In the genomic region with DNA sequence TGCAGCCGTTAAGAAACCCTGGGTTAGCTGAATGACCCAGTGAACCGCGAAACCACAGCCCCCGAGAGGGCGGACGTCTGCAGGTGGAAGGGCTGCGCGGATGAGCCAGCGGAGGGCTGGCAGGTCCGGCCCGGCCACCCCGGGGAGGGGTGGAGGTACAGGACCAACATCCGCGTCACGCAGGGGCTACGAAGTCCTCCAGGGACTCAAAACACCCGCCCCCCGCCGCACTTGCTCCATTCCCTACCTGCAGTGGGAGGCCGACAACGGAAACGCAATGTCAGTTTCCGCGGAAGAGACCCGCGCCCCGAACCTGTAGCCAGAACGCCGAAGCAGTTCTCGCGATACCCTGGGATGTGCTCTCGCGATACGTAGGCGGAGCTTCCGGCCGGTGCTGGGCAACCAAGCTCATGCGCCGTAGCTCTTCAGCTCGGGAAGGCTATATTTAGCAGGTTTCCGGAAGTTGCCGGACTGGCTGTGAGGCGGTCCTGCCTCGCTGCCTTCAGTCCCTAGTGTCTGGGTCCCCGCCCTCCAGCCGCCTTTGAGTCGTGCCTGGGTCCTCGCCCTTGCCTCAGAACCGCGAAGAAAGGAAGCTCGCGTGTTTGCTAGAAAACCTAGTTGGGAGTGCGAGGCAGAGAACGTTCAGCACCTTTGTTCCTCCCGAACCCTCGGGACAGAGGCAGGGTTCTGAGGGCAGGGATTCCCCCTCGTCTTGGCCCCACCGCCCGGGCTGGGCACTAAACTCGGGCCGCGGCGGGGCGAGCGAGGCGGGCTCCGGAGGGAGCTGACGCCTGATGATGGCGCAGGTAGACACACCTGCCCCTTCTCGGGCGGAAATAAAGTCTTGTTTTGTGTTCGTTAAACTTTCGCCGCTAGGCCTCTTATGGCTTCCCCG, we compare ENCODE assay signal across 1 cellular context.
TF ChIP-seq lines count a peak whose summit lies in the region.

A gene with protein sequence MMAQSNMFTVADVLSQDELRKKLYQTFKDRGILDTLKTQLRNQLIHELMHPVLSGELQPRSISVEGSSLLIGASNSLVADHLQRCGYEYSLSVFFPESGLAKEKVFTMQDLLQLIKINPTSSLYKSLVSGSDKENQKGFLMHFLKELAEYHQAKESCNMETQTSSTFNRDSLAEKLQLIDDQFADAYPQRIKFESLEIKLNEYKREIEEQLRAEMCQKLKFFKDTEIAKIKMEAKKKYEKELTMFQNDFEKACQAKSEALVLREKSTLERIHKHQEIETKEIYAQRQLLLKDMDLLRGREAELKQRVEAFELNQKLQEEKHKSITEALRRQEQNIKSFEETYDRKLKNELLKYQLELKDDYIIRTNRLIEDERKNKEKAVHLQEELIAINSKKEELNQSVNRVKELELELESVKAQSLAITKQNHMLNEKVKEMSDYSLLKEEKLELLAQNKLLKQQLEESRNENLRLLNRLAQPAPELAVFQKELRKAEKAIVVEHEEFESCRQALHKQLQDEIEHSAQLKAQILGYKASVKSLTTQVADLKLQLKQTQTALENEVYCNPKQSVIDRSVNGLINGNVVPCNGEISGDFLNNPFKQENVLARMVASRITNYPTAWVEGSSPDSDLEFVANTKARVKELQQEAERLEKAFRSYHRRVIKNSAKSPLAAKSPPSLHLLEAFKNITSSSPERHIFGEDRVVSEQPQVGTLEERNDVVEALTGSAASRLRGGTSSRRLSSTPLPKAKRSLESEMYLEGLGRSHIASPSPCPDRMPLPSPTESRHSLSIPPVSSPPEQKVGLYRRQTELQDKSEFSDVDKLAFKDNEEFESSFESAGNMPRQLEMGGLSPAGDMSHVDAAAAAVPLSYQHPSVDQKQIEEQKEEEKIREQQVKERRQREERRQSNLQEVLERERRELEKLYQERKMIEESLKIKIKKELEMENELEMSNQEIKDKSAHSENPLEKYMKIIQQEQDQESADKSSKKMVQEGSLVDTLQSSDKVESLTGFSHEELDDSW (plus strand): TSS at position 471 of the 895 bp plus-strand sequence. CDS start 324 bp downstream, at position 795.
Gene TRAPPC2, minus strand, starts transcription at position 343 of the 895 bp plus-strand sequence. CDS start 14,657 bp downstream, outside the sequence.

TF ChIP-seq in GM12878, 131 proteins besides CTCF, POLR2A, EP300 and RAD21 (continued from another document and continues in another):
- peak; percentile 98 for TF ChIP-seq RCOR1 (conservative IDR thresholded peaks at IDR 0.05; ENCODE audit: low read depth, low read length)
- TF ChIP-seq, protein P1, sequence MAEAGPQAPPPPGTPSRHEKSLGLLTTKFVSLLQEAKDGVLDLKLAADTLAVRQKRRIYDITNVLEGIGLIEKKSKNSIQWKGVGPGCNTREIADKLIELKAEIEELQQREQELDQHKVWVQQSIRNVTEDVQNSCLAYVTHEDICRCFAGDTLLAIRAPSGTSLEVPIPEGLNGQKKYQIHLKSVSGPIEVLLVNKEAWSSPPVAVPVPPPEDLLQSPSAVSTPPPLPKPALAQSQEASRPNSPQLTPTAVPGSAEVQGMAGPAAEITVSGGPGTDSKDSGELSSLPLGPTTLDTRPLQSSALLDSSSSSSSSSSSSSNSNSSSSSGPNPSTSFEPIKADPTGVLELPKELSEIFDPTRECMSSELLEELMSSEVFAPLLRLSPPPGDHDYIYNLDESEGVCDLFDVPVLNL (IDR thresholded peaks at IDR 0.05; ENCODE audit: low read depth, low read length) = 0 out of 2 replicates have a peak, but pooled peaks have one; percentile 58
- 0 out of 2 replicates have a peak, but pooled peaks have one; percentile 33 for TF ChIP-seq ZNF592 (IDR thresholded peaks at IDR 0.05)
- peak; percentile 86; the same call in 1 of the 2 replicates for TF ChIP-seq ZNF217 (IDR thresholded peaks at IDR 0.05)
- 0 out of 2 replicates have a peak, but pooled peaks have one; percentile 12 for TF ChIP-seq SIN3A (IDR thresholded peaks at IDR 0.05; ENCODE audit: low read depth, low read length)
- TF ChIP-seq HDGF (IDR thresholded peaks at IDR 0.05) = peak; percentile 76; the same call in 1 of the 2 replicates
- TF ChIP-seq RELA (IDR thresholded peaks at IDR 0.05; ENCODE audit: borderline replicate concordance, partially characterized antibody) = no peak
- peak; percentile 85 for TF ChIP-seq MEF2A (IDR thresholded peaks at IDR 0.05; ENCODE audit: insufficient read depth, low read depth, low read length)
- peak; percentile 16; the same call in 1 of the 2 replicates for TF ChIP-seq MAX (IDR thresholded peaks at IDR 0.05; ENCODE audit: low read depth, low read length)
- TF ChIP-seq CEBPB (IDR thresholded peaks at IDR 0.05; ENCODE audit: borderline replicate concordance in 1 of 2, low read depth in 2 of 2, low read length in 2 of 2) = no peak
- TF ChIP-seq CREB1 (IDR thresholded peaks at IDR 0.05; ENCODE audit: low read depth) = peak; percentile 61; the same call in 1 of the 2 replicates
- no peak for TF ChIP-seq MTA3 (IDR thresholded peaks at IDR 0.05; ENCODE audit: borderline replicate concordance, low read length)
- TF ChIP-seq NRF1 (conservative IDR thresholded peaks at IDR 0.05; ENCODE audit: low read depth, low read length) = peak; percentile 39
- peak; percentile 92 for TF ChIP-seq RUNX3 (IDR thresholded peaks at IDR 0.05; ENCODE audit: low read length)
- peak; percentile 82 for TF ChIP-seq DPF2 (IDR thresholded peaks at IDR 0.05)
- peak; percentile 88 for TF ChIP-seq MEF2B (IDR thresholded peaks at IDR 0.05; ENCODE audit: partially characterized antibody, poor library complexity, severe bottlenecking)
- TF ChIP-seq ZNF622 (IDR thresholded peaks at IDR 0.05) = no peak
- TF ChIP-seq BHLHE40 (IDR thresholded peaks at IDR 0.05; ENCODE audit: borderline replicate concordance in 1 of 2, low read depth in 2 of 2, low read length in 1 of 2) = peak; percentile 64 to 76; a peak in 3 of 4 replicates
- peak; percentile 15 for TF ChIP-seq SMAD1 (IDR thresholded peaks at IDR 0.05; ENCODE audit: low read depth, partially characterized antibody)
- TF ChIP-seq, protein P2, sequence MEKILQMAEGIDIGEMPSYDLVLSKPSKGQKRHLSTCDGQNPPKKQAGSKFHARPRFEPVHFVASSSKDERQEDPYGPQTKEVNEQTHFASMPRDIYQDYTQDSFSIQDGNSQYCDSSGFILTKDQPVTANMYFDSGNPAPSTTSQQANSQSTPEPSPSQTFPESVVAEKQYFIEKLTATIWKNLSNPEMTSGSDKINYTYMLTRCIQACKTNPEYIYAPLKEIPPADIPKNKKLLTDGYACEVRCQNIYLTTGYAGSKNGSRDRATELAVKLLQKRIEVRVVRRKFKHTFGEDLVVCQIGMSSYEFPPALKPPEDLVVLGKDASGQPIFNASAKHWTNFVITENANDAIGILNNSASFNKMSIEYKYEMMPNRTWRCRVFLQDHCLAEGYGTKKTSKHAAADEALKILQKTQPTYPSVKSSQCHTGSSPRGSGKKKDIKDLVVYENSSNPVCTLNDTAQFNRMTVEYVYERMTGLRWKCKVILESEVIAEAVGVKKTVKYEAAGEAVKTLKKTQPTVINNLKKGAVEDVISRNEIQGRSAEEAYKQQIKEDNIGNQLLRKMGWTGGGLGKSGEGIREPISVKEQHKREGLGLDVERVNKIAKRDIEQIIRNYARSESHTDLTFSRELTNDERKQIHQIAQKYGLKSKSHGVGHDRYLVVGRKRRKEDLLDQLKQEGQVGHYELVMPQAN (conservative IDR thresholded peaks at IDR 0.05) = peak; percentile 60
- peak; percentile 19; the same call in 1 of the 2 replicates for TF ChIP-seq CREM (IDR thresholded peaks at IDR 0.05; ENCODE audit: low read depth)
- 0 out of 2 replicates have a peak, but pooled peaks have one; percentile 40 for TF ChIP-seq ATF2 (IDR thresholded peaks at IDR 0.05; ENCODE audit: low read length)
- 0 out of 2 replicates have a peak, but pooled peaks have one; percentile 32 for TF ChIP-seq RFX5 (IDR thresholded peaks at IDR 0.05; ENCODE audit: low read depth, low read length)
- no peak; the same call in 1 of the 2 replicates for TF ChIP-seq RB1 (IDR thresholded peaks at IDR 0.05; ENCODE audit: borderline replicate concordance)
- TF ChIP-seq FOXM1 (IDR thresholded peaks at IDR 0.05; ENCODE audit: low read depth, low read length) = 0 out of 2 replicates have a peak, but pooled peaks have one; percentile 26
- no peak for TF ChIP-seq WRNIP1 (IDR thresholded peaks at IDR 0.05; ENCODE audit: borderline replicate concordance, low read depth, low read length)
- TF ChIP-seq SMAD5 (IDR thresholded peaks at IDR 0.05; ENCODE audit: low read depth) = peak; percentile 42; the same call in 1 of the 2 replicates
- TF ChIP-seq NFYA (IDR thresholded peaks at IDR 0.05; ENCODE audit: borderline replicate concordance, low read depth, low read length) = no peak
- TF ChIP-seq HDAC2 (IDR thresholded peaks at IDR 0.05) = no peak
- TF ChIP-seq SP1 (IDR thresholded peaks at IDR 0.05; ENCODE audit: low read depth, low read length) = peak; percentile 4
- TF ChIP-seq YBX1 (IDR thresholded peaks at IDR 0.05) = no peak
- peak; percentile 84 for TF ChIP-seq IKZF1 (conservative IDR thresholded peaks at IDR 0.05)
- TF ChIP-seq POLR2AphosphoS5 (IDR thresholded peaks at IDR 0.05; ENCODE audit: low read length) = peak; percentile 93
- TF ChIP-seq, protein P3, sequence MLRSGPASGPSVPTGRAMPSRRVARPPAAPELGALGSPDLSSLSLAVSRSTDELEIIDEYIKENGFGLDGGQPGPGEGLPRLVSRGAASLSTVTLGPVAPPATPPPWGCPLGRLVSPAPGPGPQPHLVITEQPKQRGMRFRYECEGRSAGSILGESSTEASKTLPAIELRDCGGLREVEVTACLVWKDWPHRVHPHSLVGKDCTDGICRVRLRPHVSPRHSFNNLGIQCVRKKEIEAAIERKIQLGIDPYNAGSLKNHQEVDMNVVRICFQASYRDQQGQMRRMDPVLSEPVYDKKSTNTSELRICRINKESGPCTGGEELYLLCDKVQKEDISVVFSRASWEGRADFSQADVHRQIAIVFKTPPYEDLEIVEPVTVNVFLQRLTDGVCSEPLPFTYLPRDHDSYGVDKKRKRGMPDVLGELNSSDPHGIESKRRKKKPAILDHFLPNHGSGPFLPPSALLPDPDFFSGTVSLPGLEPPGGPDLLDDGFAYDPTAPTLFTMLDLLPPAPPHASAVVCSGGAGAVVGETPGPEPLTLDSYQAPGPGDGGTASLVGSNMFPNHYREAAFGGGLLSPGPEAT (IDR thresholded peaks at IDR 0.05; ENCODE audit: low read depth) = peak; percentile 75
- peak; percentile 67; the same call in 1 of the 2 replicates for TF ChIP-seq ZBED1 (IDR thresholded peaks at IDR 0.05; ENCODE audit: borderline replicate concordance)
